ENCODE assay signal across 17 cellular contexts in genomic region chr16:10978846-10979446, GRCh38. TPM values are rescaled to one million over a fixed set of nuclear protein-coding genes. Genes with fewer than 3 reads are reported as not detected.
DNase-seq lines count a peak whose midpoint lies in the region; ATAC-seq and TF ChIP-seq lines count a peak whose summit lies in the region.
"Had no signal": no experiment of that assay in that cellular context is flagged by ENCODE, and none has a peak within 500 bp of the region (broad histone marks: within the 10 kb centered on the region; RNA-seq: fewer than 3 reads in every experiment).

No MANE protein-coding gene starts in this region.

- in situ Hi-C loops in GM13977 (cut with MboI; ENCODE audit: low pct_unique_long_range_greater_than_20kb, low sequenced_read_pairs, unreplicated experiment), result no loop called here

- POLR2A ChIA-PET in activated B cell treated with CpG ODN at 0.5 μM for 24 hours (lab: Charles Lee), result interaction anchor here (0.6 kb wide), 1 partner anchor 760 kb away, joined by 3 read pairs; no protein-coding TSS in a partner anchor

- H3K79me2 ChIP-seq in Karpas-422 (ENCODE audit: low read length), result no peaks in the 10 kb centered on the region

- H3K9me2 ChIP-seq in Karpas-422 (replicated peaks; ENCODE audit: insufficient read depth, low read length), result no peaks in the 10 kb centered on the region

- no peak overlapping the region for H3K4me2 ChIP-seq in Karpas-422 (ENCODE audit: low read depth, low read length, poor library complexity, severe bottlenecking)

- no peaks in the 10 kb centered on the region for H3K36me3 ChIP-seq in Karpas-422 (ENCODE audit: insufficient read depth, low read length)
- peaks cover 78% of the 10 kb centered on the region for H3K36me3 ChIP-seq in lower lobe of right lung
- no peaks in the 10 kb centered on the region for H3K36me3 ChIP-seq in ovary
- peaks cover 0 to 100% (median 52%) of the 10 kb centered on the region in 6 donors for H3K36me3 ChIP-seq in spleen

- H3K4me3 ChIP-seq in Karpas-422 (ENCODE audit: low read length) (no peak overlapping the region), lower lobe of right lung (no peak overlapping the region), ovary (no peak overlapping the region), spleen (no peak overlapping the region)
- H3K4me3 ChIP-seq: mucosa of descending colon had no signal

- H3K9ac ChIP-seq in Karpas-422 (ENCODE audit: low read length), result no peak overlapping the region

- intact Hi-C loops in activated B cell treated with CpG ODN at 0.5 μM for 24 hours (cut with micrococcal nuclease) (no loop called here), lower lobe of right lung (cut with DNase I) (no loop called here), ovary (cut with DNase I) (loop anchor here in 1 of 4 donors (10.0 kb wide), 1 partner anchor 106 kb away; no protein-coding TSS in a partner anchor), spleen (cut with DNase I; ENCODE audit: low total_unique reads) (no loop called here)

- H3K27me3 ChIP-seq in Karpas-422 (ENCODE audit: low read length), result no peaks in the 10 kb centered on the region
- H3K27me3 ChIP-seq in lower lobe of right lung (ENCODE audit: low read depth), result no peaks in the 10 kb centered on the region
- H3K27me3 ChIP-seq in ovary, result no peaks in the 10 kb centered on the region
- no peaks in the 10 kb centered on the region for H3K27me3 ChIP-seq in spleen (replicated peaks in 1 of 7)

- H3K36me3 Mint-ChIP-seq in activated B cell treated with CpG ODN at 0.5 μM for 24 hours (ENCODE audit: low read depth), result peaks cover 68% of the 10 kb centered on the region
- peaks cover 88% of the 10 kb centered on the region for H3K36me3 Mint-ChIP-seq in stimulated activated effector memory CD8-positive, alpha-beta T cell treated with anti-CD3 and anti-CD28 coated beads, Interleukin-12 subunit alpha, Interleukin-12 subunit beta, amount 100 ng/mL, for 72 hours

- WGBS in ovary, 3 donors, result 71 to 82% (median 77%) methylated on average over 14 of the region's 14 CpGs
- 89 to 93% (median 92%) methylated on average over 14 of the region's 14 CpGs for WGBS in spleen, 5 donors

- TF ChIP-seq EP300 in ovary (IDR thresholded peaks at IDR 0.05), result no peak

- ATAC-seq in activated B cell treated with CpG ODN at 0.5 μM for 24 hours (ENCODE audit: low read depth) (no peak), lower lobe of right lung (peak in 1 of 2 donors; percentile 29)
- ATAC-seq in stimulated activated effector memory CD8-positive, alpha-beta T cell treated with anti-CD3 and anti-CD28 coated beads, Interleukin-12 subunit alpha, Interleukin-12 subunit beta, amount 100 ng/mL, for 72 hours, result no peak
- ATAC-seq: HCT116, T-cell had no signal

- peak overlapping the region; percentile 3 for H3K27ac Mint-ChIP-seq in activated B cell treated with CpG ODN at 0.5 μM for 24 hours
- H3K27ac Mint-ChIP-seq in stimulated activated effector memory CD8-positive, alpha-beta T cell treated with anti-CD3 and anti-CD28 coated beads, Interleukin-12 subunit alpha, Interleukin-12 subunit beta, amount 100 ng/mL, for 72 hours, result peak overlapping the region; percentile 10
- H3K27ac Mint-ChIP-seq: activated naive CD4-positive, alpha-beta T cell treated with anti-CD3 and anti-CD28 coated beads, Interleukin-2, amount 50 U/mL, for 24 hours; T-cell had no signal

- H3K27ac ChIP-seq in Karpas-422 (ENCODE audit: low read length) (peak overlapping the region; percentile 99; the same call in 1 of the 2 replicates), lower lobe of right lung (peak overlapping the region; percentile 80), ovary (peak overlapping the region in 1 of 2 donors; percentile 79), spleen (no peak overlapping the region)

- peaks cover 39% of the 10 kb centered on the region for H3K4me1 Mint-ChIP-seq in activated B cell treated with CpG ODN at 0.5 μM for 24 hours
- H3K4me1 Mint-ChIP-seq in stimulated activated effector memory CD8-positive, alpha-beta T cell treated with anti-CD3 and anti-CD28 coated beads, Interleukin-12 subunit alpha, Interleukin-12 subunit beta, amount 100 ng/mL, for 72 hours, result peaks cover 43% of the 10 kb centered on the region

- no peaks in the 10 kb centered on the region for H3K9me3 Mint-ChIP-seq in activated B cell treated with CpG ODN at 0.5 μM for 24 hours
- no peaks in the 10 kb centered on the region for H3K9me3 Mint-ChIP-seq in stimulated activated effector memory CD8-positive, alpha-beta T cell treated with anti-CD3 and anti-CD28 coated beads, Interleukin-12 subunit alpha, Interleukin-12 subunit beta, amount 100 ng/mL, for 72 hours
- H3K9me3 Mint-ChIP-seq: activated naive CD4-positive, alpha-beta T cell treated with anti-CD3 and anti-CD28 coated beads, Interleukin-2, amount 50 U/mL, for 24 hours; T-cell had no signal

- DNase-seq in Karpas-422, result no peak
- DNase-seq in activated B cell treated with CpG ODN at 0.5 μM for 24 hours, result no peak
- DNase-seq in lower lobe of right lung, result no peak
- DNase-seq in stimulated activated effector memory CD8-positive, alpha-beta T cell treated with anti-CD3 and anti-CD28 coated beads, Interleukin-12 subunit alpha, Interleukin-12 subunit beta, amount 100 ng/mL, for 72 hours (ENCODE audit: low spot score in 2 of 2), result no peak
- no peak for DNase-seq in NCI-H1105 (lab: John Stamatoyannopoulos, UW)
- no peak for DNase-seq in ovary
- no peak for DNase-seq in GM13977 (ENCODE audit: low spot score)
- DNase-seq in spleen, result no peak
- DNase-seq: CD4-positive, alpha-beta memory T cell; cortex of kidney; GDM1; mucosa of descending colon; MV-4-11; right cardiac atrium; T-cell had no signal

- TF ChIP-seq POLR2A in ovary (IDR thresholded peaks at IDR 0.05) (no peak), spleen (IDR thresholded peaks at IDR 0.05) (no peak)

- H3K27me3 Mint-ChIP-seq in activated B cell treated with CpG ODN at 0.5 μM for 24 hours, result no peaks in the 10 kb centered on the region
- H3K27me3 Mint-ChIP-seq: activated naive CD4-positive, alpha-beta T cell treated with anti-CD3 and anti-CD28 coated beads, Interleukin-2, amount 50 U/mL, for 24 hours; CD4-positive, alpha-beta memory T cell; T-cell had no signal

- H3K4me3 Mint-ChIP-seq in activated B cell treated with CpG ODN at 0.5 μM for 24 hours, result no peak overlapping the region
- H3K4me3 Mint-ChIP-seq in stimulated activated effector memory CD8-positive, alpha-beta T cell treated with anti-CD3 and anti-CD28 coated beads, Interleukin-12 subunit alpha, Interleukin-12 subunit beta, amount 100 ng/mL, for 72 hours, result no peak overlapping the region
- H3K4me3 Mint-ChIP-seq: activated naive CD4-positive, alpha-beta T cell treated with anti-CD3 and anti-CD28 coated beads, Interleukin-2, amount 50 U/mL, for 24 hours; CD4-positive, alpha-beta memory T cell; T-cell had no signal

- no peak overlapping the region for H2AFZ ChIP-seq in Karpas-422 (ENCODE audit: low read length)

- H4K20me1 ChIP-seq in Karpas-422 (ENCODE audit: insufficient read depth, low read depth, low read length), result no peaks in the 10 kb centered on the region

- H3K9me3 ChIP-seq in Karpas-422 (ENCODE audit: low read length) (no peaks in the 10 kb centered on the region), lower lobe of right lung (no peaks in the 10 kb centered on the region), ovary (no peaks in the 10 kb centered on the region), spleen (no peaks in the 10 kb centered on the region)
- H3K9me3 ChIP-seq: mucosa of descending colon had no signal

- peaks cover 51% of the 10 kb centered on the region for H3K4me1 ChIP-seq in Karpas-422 (ENCODE audit: low read length)
- peaks cover 22% of the 10 kb centered on the region for H3K4me1 ChIP-seq in lower lobe of right lung
- H3K4me1 ChIP-seq in ovary (ENCODE audit: insufficient read depth), result peaks cover 2% of the 10 kb centered on the region
- H3K4me1 ChIP-seq in spleen, result peaks cover 6 to 27% (median 14%) of the 10 kb centered on the region in 6 donors

- TF ChIP-seq CTCF in activated B cell treated with CpG ODN at 0.5 μM for 24 hours (IDR thresholded peaks at IDR 0.05), result no peak
- no peak for TF ChIP-seq CTCF in lower lobe of right lung (IDR thresholded peaks at IDR 0.05)
- TF ChIP-seq CTCF in ovary (IDR thresholded peaks at IDR 0.05), result no peak
- no peak for TF ChIP-seq CTCF in GM13977 (IDR thresholded peaks at IDR 0.05; ENCODE audit: extremely low read depth, insufficient read depth, missing control alignments)
- TF ChIP-seq CTCF in spleen (IDR thresholded peaks at IDR 0.05 in 8 of 11, conservative IDR thresholded peaks at IDR 0.05 in 3 of 11), result no peak

- CTCF ChIA-PET in activated B cell treated with CpG ODN at 0.5 μM for 24 hours (lab: Charles Lee), result interaction anchor here (2.0 kb wide), 2 partner anchors 8 to 14 kb away, joined by 10 to 15 read pairs; no protein-coding TSS in a partner anchor

RNA-seq across cellular contexts. Expression of gene CLEC16A, which starts 34.6 kb away (rescaled TPM):
- total RNA-seq in Karpas-422 (2014; rRNA removed; shearing (Covaris generic); ENCODE audit: low replicate concordance), result 14.4 and 17.4 TPM in 2 replicates
- total RNA-seq in activated B cell treated with CpG ODN at 0.5 μM for 24 hours (53.4 and 57.6 TPM in 2 replicates), lower lobe of right lung (34.6 TPM), ovary (10 to 100 TPM; 13.8 to 28.1 (median 18.1) TPM), spleen (10 to 100 TPM; 32.1 to 54.6 (median 43.8) TPM)
- polyA plus RNA-seq in ovary (10 to 100 TPM in 1 of 2 donors, 1 to 10 TPM in 1; 6.4 to 13.0 TPM), spleen (10 to 100 TPM in 1 of 3 donors, 1 to 10 TPM in 2; 7.3 to 15.9 (median 8.2) TPM)

RNA-seq across cellular contexts. Expression of gene DEXI, which starts 36.7 kb away (rescaled TPM):
- total RNA-seq in Karpas-422 (2014; rRNA removed; shearing (Covaris generic); ENCODE audit: low replicate concordance), result 40.7 and 59.7 TPM in 2 replicates
- total RNA-seq in activated B cell treated with CpG ODN at 0.5 μM for 24 hours (18.0 and 19.8 TPM in 2 replicates), lower lobe of right lung (29.9 TPM), ovary (10 to 100 TPM; 26.5 to 73.4 (median 49.7) TPM), spleen (10 to 100 TPM; 25.4 to 81.5 (median 36.8) TPM)
- polyA plus RNA-seq in ovary (10 to 100 TPM; 31.3 to 43.6 TPM), spleen (10 to 100 TPM; 14.9 to 29.0 (median 21.5) TPM)

Comparison
In these comparisons a context has a peak if more than half of its experiments do, and no peak if none do; other contexts are left out.
1. H3K27ac ChIP-seq: peak in Karpas-422 (single experiment) and lower lobe of right lung (single experiment); none in spleen (0 of 8).